ENCODE assay signal across 23 cellular contexts in genomic region chr11:6498121-6498520, GRCh38. TPM values are rescaled to one million over a fixed set of nuclear protein-coding genes. Genes with fewer than 3 reads are reported as not detected.
DNase-seq lines count a peak whose midpoint lies in the region; ATAC-seq and TF ChIP-seq lines count a peak whose summit lies in the region.
"Had no signal": no experiment of that assay in that cellular context is flagged by ENCODE, and none has a peak within 500 bp of the region (broad histone marks: within the 10 kb centered on the region; RNA-seq: fewer than 3 reads in every experiment).

No MANE protein-coding gene starts in this region.

- H3K36me3 Mint-ChIP-seq in activated CD8-positive, alpha-beta T cell treated with anti-CD3 and anti-CD28 coated beads, Interleukin-2, amount 10 ng/mL, durations not matched to agents 7 days and 5 days (ENCODE audit: low read depth), result peaks cover 17% of the 10 kb centered on the region
- H3K36me3 Mint-ChIP-seq in activated CD8-positive, alpha-beta T cell treated with anti-CD3 and anti-CD28 coated beads for 36 hours (ENCODE audit: low read depth), result peaks cover 30% of the 10 kb centered on the region

- no peak overlapping the region for H3K4me3 Mint-ChIP-seq in activated CD8-positive, alpha-beta T cell treated with anti-CD3 and anti-CD28 coated beads, Interleukin-2, amount 10 ng/mL, durations not matched to agents 7 days and 5 days
- H3K4me3 Mint-ChIP-seq in activated CD8-positive, alpha-beta T cell treated with anti-CD3 and anti-CD28 coated beads for 36 hours, result no peak overlapping the region
- H3K4me3 Mint-ChIP-seq: activated CD4-positive, alpha-beta T cell treated with anti-CD3 and anti-CD28 coated beads, Interleukin-2, amount 10 ng/mL, durations not matched to agents 24 days and 14 days; activated naive CD4-positive, alpha-beta T cell treated with anti-CD3 and anti-CD28 coated beads, Interleukin-2, amount 50 U/mL, for 24 hours; activated T-cell treated with anti-CD3 and anti-CD28 coated beads, Interleukin-2, amount 50 U/mL, for 24 hours; CD4-positive, CD25-positive, alpha-beta regulatory T cell; effector memory CD8-positive, alpha-beta T cell had no signal

- peaks cover 14% of the 10 kb centered on the region for H3K4me1 ChIP-seq in muscle layer of colon (ENCODE audit: insufficient read depth, low read length)
- H3K4me1 ChIP-seq in vagina, result peaks cover 9% of the 10 kb centered on the region
- H3K4me1 ChIP-seq: gastrocnemius medialis, thyroid gland had no signal

- no peak overlapping the region for H3K27ac Mint-ChIP-seq in activated CD8-positive, alpha-beta T cell treated with anti-CD3 and anti-CD28 coated beads, Interleukin-2, amount 10 ng/mL, durations not matched to agents 7 days and 5 days
- no peak overlapping the region for H3K27ac Mint-ChIP-seq in activated CD8-positive, alpha-beta T cell treated with anti-CD3 and anti-CD28 coated beads for 36 hours
- H3K27ac Mint-ChIP-seq: activated CD4-positive, alpha-beta T cell treated with anti-CD3 and anti-CD28 coated beads, Interleukin-2, amount 10 ng/mL, durations not matched to agents 24 days and 14 days; activated naive CD4-positive, alpha-beta T cell treated with anti-CD3 and anti-CD28 coated beads, Interleukin-2, amount 50 U/mL, for 24 hours; activated T-cell treated with anti-CD3 and anti-CD28 coated beads, Interleukin-2, amount 50 U/mL, for 24 hours had no signal

- no peaks in the 10 kb centered on the region for H3K9me3 Mint-ChIP-seq in activated CD8-positive, alpha-beta T cell treated with anti-CD3 and anti-CD28 coated beads, Interleukin-2, amount 10 ng/mL, durations not matched to agents 7 days and 5 days (ENCODE audit: insufficient read depth)
- no peaks in the 10 kb centered on the region for H3K9me3 Mint-ChIP-seq in activated CD8-positive, alpha-beta T cell treated with anti-CD3 and anti-CD28 coated beads for 36 hours
- H3K9me3 Mint-ChIP-seq: activated CD4-positive, alpha-beta T cell treated with anti-CD3 and anti-CD28 coated beads, Interleukin-2, amount 10 ng/mL, durations not matched to agents 24 days and 14 days; activated naive CD4-positive, alpha-beta T cell treated with anti-CD3 and anti-CD28 coated beads, Interleukin-2, amount 50 U/mL, for 24 hours; activated T-cell treated with anti-CD3 and anti-CD28 coated beads, Interleukin-2, amount 50 U/mL, for 24 hours; CD4-positive, CD25-positive, alpha-beta regulatory T cell; effector memory CD8-positive, alpha-beta T cell had no signal

- CTCF ChIA-PET in activated CD8-positive, alpha-beta T cell treated with anti-CD3 and anti-CD28 coated beads, Interleukin-2, amount 10 ng/mL, durations not matched to agents 7 days and 5 days (lab: Charles Lee), result interaction anchor here (1.8 to 5.6 kb wide), 3 partner anchors 11 to 120 kb away, joined by 6 to 41 read pairs (median 7); no protein-coding TSS in a partner anchor
- CTCF ChIA-PET in activated CD8-positive, alpha-beta T cell treated with anti-CD3 and anti-CD28 coated beads for 36 hours (lab: Charles Lee), result interaction anchor here (1.4 to 2.3 kb wide), 3 partner anchors 11 to 119 kb away, joined by 4 to 10 read pairs (median 7); no protein-coding TSS in a partner anchor

- no peak for TF ChIP-seq POLR2A in vagina (IDR thresholded peaks at IDR 0.05)

- DNase-seq in activated CD8-positive, alpha-beta T cell treated with anti-CD3 and anti-CD28 coated beads, Interleukin-2, amount 10 ng/mL, durations not matched to agents 7 days and 5 days, result no peak
- DNase-seq in activated CD8-positive, alpha-beta T cell treated with anti-CD3 and anti-CD28 coated beads for 36 hours, result no peak
- DNase-seq in fibroblast of the aortic adventitia (ENCODE audit: low read depth), result peak; percentile 91
- no peak for DNase-seq in vagina (ENCODE audit: extremely low spot score in 2 of 2)
- no peak for DNase-seq in NCI-H187 (lab: John Stamatoyannopoulos, UW)
- DNase-seq in iPS-NIHi7 (ENCODE audit: extremely low spot score), result no peak
- DNase-seq in NCI-H1694 treated with DMSO at 0.1 percent for 48 hours (lab: John Stamatoyannopoulos, UW), result no peak
- DNase-seq: activated CD4-positive, alpha-beta T cell treated with anti-CD3 and anti-CD28 coated beads, Interleukin-2, amount 10 ng/mL, durations not matched to agents 24 days and 14 days; activated T-cell treated with anti-CD3 and anti-CD28 coated beads, Interleukin-2, amount 50 U/mL, for 24 hours; CD4-positive, CD25-positive, alpha-beta regulatory T cell; DMS79 treated with DMSO at 0.1 percent for 48 hours; effector memory CD8-positive, alpha-beta T cell; gastrocnemius medialis; mesenchymal stem cell; MV-4-11; NCI-H2107; NCI-H69; PC-3; stimulated activated CD4-positive, alpha-beta T cell treated with anti-CD3 and anti-CD28 coated beads, Interleukin-2, amount 100 ng/mL, for 48 hours; thyroid gland had no signal

- peak; percentile 44 for ATAC-seq in activated CD8-positive, alpha-beta T cell treated with anti-CD3 and anti-CD28 coated beads, Interleukin-2, amount 10 ng/mL, durations not matched to agents 7 days and 5 days
- no peak for ATAC-seq in activated CD8-positive, alpha-beta T cell treated with anti-CD3 and anti-CD28 coated beads for 36 hours
- ATAC-seq: effector memory CD8-positive, alpha-beta T cell; gastrocnemius medialis; PC-3 had no signal

- H3K27me3 ChIP-seq in muscle layer of colon (ENCODE audit: control insufficient read depth in 1 of 2, insufficient read depth in 2 of 2, low read length in 2 of 2), result no peaks in the 10 kb centered on the region
- H3K27me3 ChIP-seq in vagina, result no peaks in the 10 kb centered on the region
- H3K27me3 ChIP-seq: gastrocnemius medialis, thyroid gland had no signal

- H3K27ac ChIP-seq in muscle layer of colon (ENCODE audit: low read depth, low read length) (peak overlapping the region; percentile 50), vagina (peak overlapping the region; percentile 46)
- H3K27ac ChIP-seq: 22Rv1, gastrocnemius medialis, thyroid gland had no signal

- peaks cover 13% of the 10 kb centered on the region for H3K4me1 Mint-ChIP-seq in activated CD8-positive, alpha-beta T cell treated with anti-CD3 and anti-CD28 coated beads, Interleukin-2, amount 10 ng/mL, durations not matched to agents 7 days and 5 days (ENCODE audit: low read depth)
- peaks cover 2% of the 10 kb centered on the region for H3K4me1 Mint-ChIP-seq in activated CD8-positive, alpha-beta T cell treated with anti-CD3 and anti-CD28 coated beads for 36 hours (ENCODE audit: low read depth)

- intact Hi-C loops in activated CD8-positive, alpha-beta T cell treated with anti-CD3 and anti-CD28 coated beads for 36 hours (cut with micrococcal nuclease), result no loop called here
- intact Hi-C loops in vagina (cut with DNase I), result no loop called here

- H3K36me3 ChIP-seq in muscle layer of colon (ENCODE audit: insufficient read depth, low read length) (peaks cover 13% of the 10 kb centered on the region), vagina (peaks cover 0 to 14% of the 10 kb centered on the region in 2 donors)
- H3K36me3 ChIP-seq: thyroid gland had no signal

- H3K9ac ChIP-seq in muscle layer of colon (ENCODE audit: low read length), result no peak overlapping the region

- POLR2A ChIA-PET in activated CD8-positive, alpha-beta T cell treated with anti-CD3 and anti-CD28 coated beads, Interleukin-2, amount 10 ng/mL, durations not matched to agents 7 days and 5 days (lab: Charles Lee), result interaction anchor here (0.8 to 1.8 kb wide), 2 partner anchors 17 to 183 kb away, joined by 3 to 5 read pairs; partner anchors contain the start of genes ARFIP2 and TIMM10B
- POLR2A ChIA-PET in activated CD8-positive, alpha-beta T cell treated with anti-CD3 and anti-CD28 coated beads for 36 hours (lab: Charles Lee), result interaction anchor here (4.5 kb wide), 1 partner anchor 15 kb away, joined by 25 read pairs; the partner anchor contains the start of genes ARFIP2 and TIMM10B

- no peak for TF ChIP-seq CTCF in activated CD8-positive, alpha-beta T cell treated with anti-CD3 and anti-CD28 coated beads for 36 hours (IDR thresholded peaks at IDR 0.05)
- TF ChIP-seq CTCF in fibroblast of the aortic adventitia (IDR thresholded peaks at IDR 0.05; ENCODE audit: insufficient read depth, low read length) (no peak), vagina (IDR thresholded peaks at IDR 0.05) (no peak)

- H3K4me3 ChIP-seq in fibroblast of the aortic adventitia (ENCODE audit: low read depth, low read length) (no peak overlapping the region), muscle layer of colon (ENCODE audit: low read depth in 1 of 2, low read length in 2 of 2) (no peak overlapping the region), vagina (no peak overlapping the region)
- H3K4me3 ChIP-seq: gastrocnemius medialis, thyroid gland had no signal

- H3K9me3 ChIP-seq in muscle layer of colon (ENCODE audit: low read length), result no peaks in the 10 kb centered on the region
- no peaks in the 10 kb centered on the region for H3K9me3 ChIP-seq in vagina
- H3K9me3 ChIP-seq: gastrocnemius medialis, thyroid gland had no signal

- H3K27me3 Mint-ChIP-seq in activated CD8-positive, alpha-beta T cell treated with anti-CD3 and anti-CD28 coated beads, Interleukin-2, amount 10 ng/mL, durations not matched to agents 7 days and 5 days (ENCODE audit: low read depth), result no peaks in the 10 kb centered on the region
- H3K27me3 Mint-ChIP-seq in activated CD8-positive, alpha-beta T cell treated with anti-CD3 and anti-CD28 coated beads for 36 hours, result no peaks in the 10 kb centered on the region
- H3K27me3 Mint-ChIP-seq: activated CD4-positive, alpha-beta T cell treated with anti-CD3 and anti-CD28 coated beads, Interleukin-2, amount 10 ng/mL, durations not matched to agents 24 days and 14 days; activated naive CD4-positive, alpha-beta T cell treated with anti-CD3 and anti-CD28 coated beads, Interleukin-2, amount 50 U/mL, for 24 hours; activated T-cell treated with anti-CD3 and anti-CD28 coated beads, Interleukin-2, amount 50 U/mL, for 24 hours; CD4-positive, CD25-positive, alpha-beta regulatory T cell; effector memory CD8-positive, alpha-beta T cell had no signal

RNA-seq across cellular contexts. Expression of gene DNHD1, which starts 1.0 kb away (rescaled TPM):
- total RNA-seq in activated CD8-positive, alpha-beta T cell treated with anti-CD3 and anti-CD28 coated beads, Interleukin-2, amount 10 ng/mL, durations not matched to agents 7 days and 5 days, result 10 to 100 TPM; 17.8 to 18.5 TPM
- 10 to 100 TPM; 27.5 to 28.2 TPM for total RNA-seq in activated CD8-positive, alpha-beta T cell treated with anti-CD3 and anti-CD28 coated beads for 36 hours
- total RNA-seq in fibroblast of the aortic adventitia (ENCODE audit: low replicate concordance), result 6.7 and 8.2 TPM in 2 replicates
- total RNA-seq in vagina, result 17.2 TPM

RNA-seq across cellular contexts. Expression of gene TIMM10B, which starts 16.8 kb away (rescaled TPM):
- total RNA-seq in activated CD8-positive, alpha-beta T cell treated with anti-CD3 and anti-CD28 coated beads, Interleukin-2, amount 10 ng/mL, durations not matched to agents 7 days and 5 days, result 10 to 100 TPM; 34.1 to 35.4 TPM
- 10 to 100 TPM; 40.6 to 43.0 TPM for total RNA-seq in activated CD8-positive, alpha-beta T cell treated with anti-CD3 and anti-CD28 coated beads for 36 hours
- total RNA-seq in fibroblast of the aortic adventitia (ENCODE audit: low replicate concordance) (30.1 and 41.8 TPM in 2 replicates), vagina (98.7 TPM)

RNA-seq across cellular contexts. Expression of gene ARFIP2, which starts 17.0 kb away (rescaled TPM):
- total RNA-seq in activated CD8-positive, alpha-beta T cell treated with anti-CD3 and anti-CD28 coated beads, Interleukin-2, amount 10 ng/mL, durations not matched to agents 7 days and 5 days, result 10 to 100 TPM; 38.6 to 39.8 TPM
- total RNA-seq in activated CD8-positive, alpha-beta T cell treated with anti-CD3 and anti-CD28 coated beads for 36 hours, result 10 to 100 TPM; 36.9 to 38.3 TPM
- total RNA-seq in fibroblast of the aortic adventitia (ENCODE audit: low replicate concordance) (45.7 and 49.1 TPM in 2 replicates), vagina (54.0 TPM)

RNA-seq across cellular contexts. Expression of gene TRIM3, which starts 24.4 kb away (rescaled TPM):
- 1 to 10 TPM; 5.7 to 7.5 TPM for total RNA-seq in activated CD8-positive, alpha-beta T cell treated with anti-CD3 and anti-CD28 coated beads, Interleukin-2, amount 10 ng/mL, durations not matched to agents 7 days and 5 days
- total RNA-seq in activated CD8-positive, alpha-beta T cell treated with anti-CD3 and anti-CD28 coated beads for 36 hours, result 1 to 10 TPM; 4.4 to 5.5 TPM
- 18.9 and 23.8 TPM in 2 replicates for total RNA-seq in fibroblast of the aortic adventitia (ENCODE audit: low replicate concordance)
- total RNA-seq in vagina, result 27.5 TPM

RNA-seq across cellular contexts. Expression of gene HPX, which starts 57.3 kb away (rescaled TPM):
- not detected for total RNA-seq in activated CD8-positive, alpha-beta T cell treated with anti-CD3 and anti-CD28 coated beads, Interleukin-2, amount 10 ng/mL, durations not matched to agents 7 days and 5 days
- total RNA-seq in activated CD8-positive, alpha-beta T cell treated with anti-CD3 and anti-CD28 coated beads for 36 hours, result not detected
- total RNA-seq in fibroblast of the aortic adventitia (ENCODE audit: low replicate concordance) (1.2 TPM in 1 of 2 replicates, not detected in the other), vagina (0.98 TPM)
- total RNA-seq: activated CD4-positive, alpha-beta T cell treated with anti-CD3 and anti-CD28 coated beads, Interleukin-2, amount 10 ng/mL, durations not matched to agents 24 days and 14 days had no signal
